1 cellular context compared by ENCODE assay signal in genomic region chr11:45981826-45982225, GRCh38.
A peak's percentile ranks its signal among the peaks of the same experiment; 100 is the strongest.
TF ChIP-seq lines count a peak whose summit lies in the region.
"Not testable (repeated sequence)": the region's sequence is repeated elsewhere in the genome, so short reads cannot be mapped to it uniquely, and the experiment has no call there.

No MANE protein-coding gene starts in this region.

TF ChIP-seq in K562, 482 proteins besides CTCF, POLR2A, EP300 and RAD21 (continued from another document):
- TF ChIP-seq, protein P1, sequence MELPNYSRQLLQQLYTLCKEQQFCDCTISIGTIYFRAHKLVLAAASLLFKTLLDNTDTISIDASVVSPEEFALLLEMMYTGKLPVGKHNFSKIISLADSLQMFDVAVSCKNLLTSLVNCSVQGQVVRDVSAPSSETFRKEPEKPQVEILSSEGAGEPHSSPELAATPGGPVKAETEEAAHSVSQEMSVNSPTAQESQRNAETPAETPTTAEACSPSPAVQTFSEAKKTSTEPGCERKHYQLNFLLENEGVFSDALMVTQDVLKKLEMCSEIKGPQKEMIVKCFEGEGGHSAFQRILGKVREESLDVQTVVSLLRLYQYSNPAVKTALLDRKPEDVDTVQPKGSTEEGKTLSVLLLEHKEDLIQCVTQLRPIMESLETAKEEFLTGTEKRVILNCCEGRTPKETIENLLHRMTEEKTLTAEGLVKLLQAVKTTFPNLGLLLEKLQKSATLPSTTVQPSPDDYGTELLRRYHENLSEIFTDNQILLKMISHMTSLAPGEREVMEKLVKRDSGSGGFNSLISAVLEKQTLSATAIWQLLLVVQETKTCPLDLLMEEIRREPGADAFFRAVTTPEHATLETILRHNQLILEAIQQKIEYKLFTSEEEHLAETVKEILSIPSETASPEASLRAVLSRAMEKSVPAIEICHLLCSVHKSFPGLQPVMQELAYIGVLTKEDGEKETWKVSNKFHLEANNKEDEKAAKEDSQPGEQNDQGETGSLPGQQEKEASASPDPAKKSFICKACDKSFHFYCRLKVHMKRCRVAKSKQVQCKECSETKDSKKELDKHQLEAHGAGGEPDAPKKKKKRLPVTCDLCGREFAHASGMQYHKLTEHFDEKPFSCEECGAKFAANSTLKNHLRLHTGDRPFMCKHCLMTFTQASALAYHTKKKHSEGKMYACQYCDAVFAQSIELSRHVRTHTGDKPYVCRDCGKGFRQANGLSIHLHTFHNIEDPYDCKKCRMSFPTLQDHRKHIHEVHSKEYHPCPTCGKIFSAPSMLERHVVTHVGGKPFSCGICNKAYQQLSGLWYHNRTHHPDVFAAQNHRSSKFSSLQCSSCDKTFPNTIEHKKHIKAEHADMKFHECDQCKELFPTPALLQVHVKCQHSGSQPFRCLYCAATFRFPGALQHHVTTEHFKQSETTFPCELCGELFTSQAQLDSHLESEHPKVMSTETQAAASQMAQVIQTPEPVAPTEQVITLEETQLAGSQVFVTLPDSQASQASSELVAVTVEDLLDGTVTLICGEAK (IDR thresholded peaks at IDR 0.05), result peak; percentile 30; the same call in 1 of the 2 replicates
- TF ChIP-seq, protein P1 (CRISPR knock-in tag; IDR thresholded peaks at IDR 0.05), result not testable (repeated sequence)
- TF ChIP-seq CXXC5 (CRISPR knock-in tag; IDR thresholded peaks at IDR 0.05), result peak; percentile 12; the same call in 1 of the 2 replicates
- TF ChIP-seq ZNF384 (IDR thresholded peaks at IDR 0.05; ENCODE audit: low read depth, low read length), result peak; percentile 74
